In genomic region chr2:151707857-151708256, GRCh38 we compare ENCODE assay signal across 21 cellular contexts. TPM values are rescaled to one million over a fixed set of nuclear protein-coding genes. Genes with fewer than 3 reads are reported as not detected.
"Had no signal": no experiment of that assay in that cellular context is flagged by ENCODE, and none has a peak within 500 bp of the region (broad histone marks: within the 10 kb centered on the region; RNA-seq: fewer than 3 reads in every experiment).

No MANE protein-coding gene starts in this region.

- H3K9me3 ChIP-seq: esophagus muscularis mucosa, heart right ventricle, left lung, lower lobe of right lung, mucosa of descending colon had no signal

- H3K27me3 ChIP-seq: dorsolateral prefrontal cortex, esophagus muscularis mucosa, heart right ventricle, left lung had no signal

- H3K4me1 ChIP-seq: esophagus muscularis mucosa, foreskin keratinocyte, heart right ventricle, left lung, lower lobe of right lung had no signal

- H3K36me3 ChIP-seq: esophagus muscularis mucosa, heart right ventricle, left lung, lower lobe of right lung had no signal

- H3K4me3 ChIP-seq: coronary artery, dorsolateral prefrontal cortex, esophagus muscularis mucosa, heart right ventricle, left lung, lower lobe of right lung, mucosa of descending colon had no signal

- H3K27ac ChIP-seq: coronary artery, dorsolateral prefrontal cortex, esophagus muscularis mucosa, foreskin keratinocyte, heart right ventricle, left lung, lower lobe of right lung had no signal

- ATAC-seq: foreskin keratinocyte, heart right ventricle, left cardiac atrium, left lung, left ventricle myocardium superior, lower lobe of right lung, mucosa of descending colon had no signal

- DNase-seq: dermis blood vessel endothelial cell; dorsolateral prefrontal cortex; effector CD4-positive, alpha-beta T cell; effector memory CD4-positive, alpha-beta T cell; foreskin keratinocyte; glutamatergic neuron; heart right ventricle; hippocampal formation; left cardiac atrium; left lung; left ventricle myocardium superior; lower lobe of right lung; mesenchymal stem cell; mucosa of descending colon had no signal

- FAIRE-seq: colon, endothelial cell of umbilical vein, frontal cortex, islet of Langerhans, keratinocyte had no signal

RNA-seq across cellular contexts. Expression of gene NEB, which starts 26.4 kb away (rescaled TPM):
- polyA plus RNA-seq: foreskin keratinocyte had no signal
